ENCODE assay signal across 9 cellular contexts in genomic region chr22:45159652-45160462, GRCh38. TPM values are rescaled to one million over a fixed set of nuclear protein-coding genes. Genes with fewer than 3 reads are reported as not detected.
A peak's percentile ranks its signal among the peaks of the same experiment; 100 is the strongest.
DNase-seq lines count a peak whose midpoint lies in the region; ATAC-seq and TF ChIP-seq lines count a peak whose summit lies in the region.
"Had no signal": no experiment of that assay in that cellular context is flagged by ENCODE, and none has a peak within 500 bp of the region (broad histone marks: within the 10 kb centered on the region; RNA-seq: fewer than 3 reads in every experiment).

No MANE protein-coding gene starts in this region.

- H3K27me3 ChIP-seq in BE2C: no peaks in the 10 kb centered on the region
- H3K27me3 ChIP-seq in body of pancreas: no peaks in the 10 kb centered on the region
- H3K27me3 ChIP-seq: cardiac muscle cell had no signal

- peaks cover 33% of the 10 kb centered on the region for H3K36me3 Mint-ChIP-seq in HFFc6 (ENCODE audit: low read depth)

- ATAC-seq in body of pancreas (peak; percentile 31), HG02623 (IDR thresholded peaks at IDR 0.05; ENCODE audit: unreplicated experiment) (no peak)

- H3K36me3 ChIP-seq in BE2C: peaks cover 30% of the 10 kb centered on the region
- no peaks in the 10 kb centered on the region for H3K36me3 ChIP-seq in body of pancreas (replicated peaks in 1 of 2; ENCODE audit: insufficient read depth in 1 of 2, low read depth in 2 of 2)
- H3K36me3 ChIP-seq: cardiac muscle cell had no signal

- DNase-seq in BE2C (no peak), HFFc6 (no peak), body of pancreas (peak; percentile 38 to 66 (median 54)), lung microvascular endothelial cell (ENCODE audit: low read depth in 2 of 2) (peak; percentile 38 to 42), NCI-H2227 (lab: John Stamatoyannopoulos, UW; ENCODE audit: unreplicated experiment) (no peak), NCI-H748 treated with DMSO at 0.1 percent for 48 hours (lab: John Stamatoyannopoulos, UW) (no peak), OCI-M2 (lab: John Stamatoyannopoulos, UW; ENCODE audit: unreplicated experiment) (no peak)

- 25 to 34% methylated on average over 5 of the region's 5 CpGs for WGBS in body of pancreas, 2 donors

- intact Hi-C loops in body of pancreas (cut with DNase I): no loop called here

- H3K27ac ChIP-seq in body of pancreas: peak overlapping the region; percentile 58 to 83 (median 68)
- H3K27ac ChIP-seq: cardiac muscle cell had no signal

- no peak overlapping the region for H3K27ac Mint-ChIP-seq in HFFc6

- TF ChIP-seq CTCF in BE2C (IDR thresholded peaks at IDR 0.05; ENCODE audit: low read depth, low read length) (peak; percentile 12; the same call in 1 of the 2 replicates), HFFc6 (IDR thresholded peaks at IDR 0.05) (0 out of 2 replicates have a peak, but pooled peaks have one; percentile 17), body of pancreas (IDR thresholded peaks at IDR 0.05) (peak in 4 of 7 experiments; percentile 32 to 51 (median 40))

- H3K9me3 Mint-ChIP-seq in HFFc6: no peaks in the 10 kb centered on the region

- no peak for TF ChIP-seq POLR2A in body of pancreas (IDR thresholded peaks at IDR 0.05)

- H3K4me3 ChIP-seq in BE2C (ENCODE audit: low read depth, low read length) (no peak overlapping the region), body of pancreas (no peak overlapping the region)
- H3K4me3 ChIP-seq: cardiac muscle cell had no signal

- no peaks in the 10 kb centered on the region for H3K27me3 Mint-ChIP-seq in HFFc6 (ENCODE audit: insufficient read depth)

- H3K4me3 Mint-ChIP-seq in HFFc6: no peak overlapping the region

- H3K4me1 ChIP-seq in BE2C (peaks cover 23% of the 10 kb centered on the region), body of pancreas (peaks cover 40% of the 10 kb centered on the region)

- peaks cover 32% of the 10 kb centered on the region for H3K4me1 Mint-ChIP-seq in HFFc6 (ENCODE audit: low read depth)

- H3K9me3 ChIP-seq in BE2C: no peaks in the 10 kb centered on the region
- no peaks in the 10 kb centered on the region for H3K9me3 ChIP-seq in body of pancreas

RNA-seq across cellular contexts. Expression of gene NUP50, which starts 3.9 kb away (rescaled TPM):
- polyA plus RNA-seq in BE2C (2012; ENCODE audit: insufficient read depth, insufficient read length, low read depth): 54.2 TPM
- 10 to 100 TPM; 44.3 to 63.0 (median 56.6) TPM for total RNA-seq in HFFc6 (2021; fragmentation: NEBNext Ultra II Directional; extraction: Animal tissue kit (Norgen Biotek cat#: 25700))
- total RNA-seq in body of pancreas (10 to 100 TPM; 39.2 to 43.1 TPM), lung microvascular endothelial cell (35.1 and 41.5 TPM in 2 replicates)

Comparison
In these comparisons a context has a peak if more than half of its experiments do, and no peak if none do; other contexts are left out.
1. DNase-seq: peak in body of pancreas (4 of 4) and lung microvascular endothelial cell (2 of 2); none in BE2C (single experiment), HFFc6 (single experiment), NCI-H2227 (single experiment), NCI-H748 treated with DMSO at 0.1 percent for 48 hours (single experiment) and OCI-M2 (single experiment).
2. Peak in every context shown above with its lines, with median percentiles within 50 percentile points of each other: CTCF ChIP-seq.